Comparison of ENCODE assay signal across 12 cellular contexts in genomic region chr10:15253951-15254807, GRCh38.
A peak's percentile ranks its signal among the peaks of the same experiment; 100 is the strongest.
DNase-seq lines count a peak whose midpoint lies in the region; TF ChIP-seq lines count a peak whose summit lies in the region.
"Had no signal": no experiment of that assay in that cellular context is flagged by ENCODE, and none has a peak within 500 bp of the region (broad histone marks: within the 10 kb centered on the region; RNA-seq: fewer than 3 reads in every experiment).

No MANE protein-coding gene starts in this region.

- H3K4me2 ChIP-seq in Karpas-422 (ENCODE audit: low read depth, low read length, poor library complexity, severe bottlenecking) = peak overlapping the region; percentile 34
- H3K4me2 ChIP-seq: PC-9 had no signal

- peaks cover 28% of the 10 kb centered on the region for H3K4me1 Mint-ChIP-seq in endothelial cell (ENCODE audit: unreplicated experiment)

- no peaks in the 10 kb centered on the region for H3K9me3 Mint-ChIP-seq in endothelial cell (ENCODE audit: unreplicated experiment)

- no peak overlapping the region for H3K9ac ChIP-seq in Karpas-422 (ENCODE audit: low read length)

- H3K4me3 ChIP-seq in Karpas-422 (ENCODE audit: low read length) = no peak overlapping the region
- peak overlapping the region; percentile 5 to 56 (median 24) for H3K4me3 ChIP-seq in spleen
- H3K4me3 ChIP-seq: HAP-1, PC-9 had no signal

- H3K4me3 Mint-ChIP-seq in endothelial cell (ENCODE audit: unreplicated experiment) = peak overlapping the region; percentile 68

- H3K27ac ChIP-seq in Karpas-422 (ENCODE audit: low read length) (no peak overlapping the region), spleen (peak overlapping the region in 5 of 8 donors; percentile 39 to 57 (median 54))
- H3K27ac ChIP-seq: 22Rv1, PC-9 had no signal

- DNase-seq in NCI-H1417 (lab: John Stamatoyannopoulos, UW) = peak in 2 of 3 experiments; percentile 23 to 59
- no peak for DNase-seq in NCI-H1417 treated with DMSO at 0.1 percent for 48 hours (lab: John Stamatoyannopoulos, UW)
- DNase-seq in Karpas-422 = no peak
- no peak for DNase-seq in endothelial cell (ENCODE audit: low spot score)
- DNase-seq in spleen = no peak
- DNase-seq in ecto neural progenitor cell (ENCODE audit: low spot score) = no peak
- DNase-seq in Kasumi-1 (lab: John Stamatoyannopoulos, UW) = no peak
- DNase-seq in NCI-H510A (lab: John Stamatoyannopoulos, UW) = no peak
- DNase-seq: IMR-90, PC-9 had no signal

- intact Hi-C loops in spleen (cut with DNase I; ENCODE audit: low total_unique reads) = no loop called here

- peak overlapping the region; percentile 40 for H3K27ac Mint-ChIP-seq in endothelial cell (ENCODE audit: unreplicated experiment)

- peaks cover 14% of the 10 kb centered on the region for H3K4me1 ChIP-seq in Karpas-422 (ENCODE audit: low read length)
- peaks cover 0 to 21% (median 11%) of the 10 kb centered on the region in 6 donors for H3K4me1 ChIP-seq in spleen

- no peaks in the 10 kb centered on the region for H3K9me3 ChIP-seq in Karpas-422 (ENCODE audit: low read length)
- no peaks in the 10 kb centered on the region for H3K9me3 ChIP-seq in spleen
- H3K9me3 ChIP-seq: HAP-1 had no signal

- H3K27me3 Mint-ChIP-seq in endothelial cell (ENCODE audit: unreplicated experiment) = peaks cover 2% of the 10 kb centered on the region

- peaks cover 20% of the 10 kb centered on the region for H3K36me3 Mint-ChIP-seq in endothelial cell (ENCODE audit: low read depth, unreplicated experiment)

- H3K79me2 ChIP-seq in Karpas-422 (ENCODE audit: low read length) = no peaks in the 10 kb centered on the region

- no peak for TF ChIP-seq POLR2A in spleen (IDR thresholded peaks at IDR 0.05)

- TF ChIP-seq CTCF in endothelial cell (IDR thresholded peaks at IDR 0.05; ENCODE audit: unreplicated experiment) = no peak
- TF ChIP-seq CTCF in spleen (IDR thresholded peaks at IDR 0.05 in 8 of 11, conservative IDR thresholded peaks at IDR 0.05 in 3 of 11) = no peak

- no peaks in the 10 kb centered on the region for H3K9me2 ChIP-seq in Karpas-422 (replicated peaks; ENCODE audit: insufficient read depth, low read length)

- 52 to 66% (median 54%) methylated on average over 16 of the region's 16 CpGs for WGBS in spleen, 5 donors

- H4K20me1 ChIP-seq in Karpas-422 (ENCODE audit: insufficient read depth, low read depth, low read length) = no peaks in the 10 kb centered on the region

- H2AFZ ChIP-seq in Karpas-422 (ENCODE audit: low read length) = no peak overlapping the region
- H2AFZ ChIP-seq: PC-9 had no signal

- H3K27me3 ChIP-seq in Karpas-422 (ENCODE audit: low read length) (no peaks in the 10 kb centered on the region), spleen (replicated peaks in 1 of 7) (peaks cover 0 to 6% (median 0%) of the 10 kb centered on the region in 7 donors)

- H3K36me3 ChIP-seq in Karpas-422 (ENCODE audit: insufficient read depth, low read length) = no peaks in the 10 kb centered on the region
- H3K36me3 ChIP-seq in spleen = no peaks in the 10 kb centered on the region
- H3K36me3 ChIP-seq: HAP-1 had no signal

Comparison
In these comparisons a context has a peak if more than half of its experiments do, and no peak if none do; other contexts are left out.
1. DNase-seq: peak in NCI-H1417 (2 of 3); none in NCI-H1417 treated with DMSO at 0.1 percent for 48 hours (single experiment), Karpas-422 (single experiment), endothelial cell (single experiment), spleen (single experiment), ecto neural progenitor cell (single experiment), Kasumi-1 (0 of 2) and NCI-H510A (single experiment).